8 cellular contexts compared by ENCODE assay signal in the genomic region with DNA sequence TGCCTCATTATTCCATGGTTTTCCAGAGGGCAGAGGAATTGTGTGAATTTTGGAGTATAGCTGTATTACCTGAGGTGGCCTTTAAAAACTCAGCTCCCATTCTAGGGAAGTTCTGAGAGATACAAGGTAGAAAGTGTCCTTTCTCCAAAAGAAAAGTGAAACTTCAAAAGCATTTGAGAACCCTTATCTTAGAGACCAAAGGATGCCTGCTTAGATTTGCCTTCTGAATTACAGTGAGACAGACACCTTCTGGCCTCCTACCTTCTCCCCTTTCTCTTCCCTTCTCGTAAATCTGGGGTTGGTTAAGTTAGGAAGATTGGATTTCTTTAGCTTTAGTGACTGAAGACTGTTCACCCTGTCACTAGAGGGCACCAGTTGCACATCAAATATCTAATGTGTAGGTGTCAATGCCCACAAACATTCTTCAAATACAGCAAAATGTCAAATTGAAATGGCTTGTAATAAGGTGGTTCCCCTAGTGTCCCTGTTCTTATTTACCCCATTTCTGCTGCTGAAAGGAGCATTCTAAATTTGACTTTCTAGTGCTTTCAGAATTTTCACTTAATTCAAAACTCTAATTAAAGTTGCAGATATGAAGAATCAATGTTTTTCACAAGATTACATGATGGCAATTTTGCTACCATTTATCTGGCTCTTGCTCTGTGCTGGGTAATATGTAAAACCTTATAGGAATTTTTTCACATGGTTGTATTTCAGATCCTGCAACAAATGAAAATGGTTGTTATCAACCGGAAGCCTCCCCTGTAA. TPM values are rescaled to one million over a fixed set of nuclear protein-coding genes. Genes with fewer than 3 reads are reported as not detected.
DNase-seq lines count a peak whose midpoint lies in the region; ATAC-seq and TF ChIP-seq lines count a peak whose summit lies in the region.

No MANE protein-coding gene starts in this region.

- H3K9ac ChIP-seq in DND-41 (ENCODE audit: low read depth, low read length), result no peak overlapping the region

- no peaks in the 10 kb centered on the region for H3K79me2 ChIP-seq in DND-41 (ENCODE audit: insufficient read depth, low read length)

- H2AFZ ChIP-seq in DND-41 (ENCODE audit: low read depth, low read length), result no peak overlapping the region

- intact Hi-C loops in prostate gland (cut with DNase I), result loop anchor here (1.0 to 10.0 kb wide), 3 partner anchors 181 to 637 kb away; partner anchors contain the start of gene SLC12A2

- no peak for TF ChIP-seq POLR2A in prostate gland (IDR thresholded peaks at IDR 0.05)
- no peak for TF ChIP-seq POLR2A in suprapubic skin (IDR thresholded peaks at IDR 0.05)

- peak; percentile 81 for TF ChIP-seq CTCF in DND-41 (IDR thresholded peaks at IDR 0.05; ENCODE audit: borderline replicate concordance, extremely low read depth, low read length, poor library complexity, severe bottlenecking)
- peak in 3 of 4 experiments; percentile 66 to 84 (median 79) for TF ChIP-seq CTCF in prostate gland (IDR thresholded peaks at IDR 0.05)
- peak in 1 of 2 donors; percentile 35 for TF ChIP-seq CTCF in suprapubic skin (IDR thresholded peaks at IDR 0.05)

- H3K36me3 ChIP-seq in DND-41 (ENCODE audit: insufficient read depth, low read length), result no peaks in the 10 kb centered on the region
- H3K36me3 ChIP-seq in prostate gland, result no peaks in the 10 kb centered on the region
- no peaks in the 10 kb centered on the region for H3K36me3 ChIP-seq in suprapubic skin

- H3K4me3 ChIP-seq in DND-41 (ENCODE audit: low read depth in 1 of 2, low read length in 2 of 2) (no peak overlapping the region), prostate gland (no peak overlapping the region), suprapubic skin (no peak overlapping the region)

- H3K27ac ChIP-seq in DND-41 (ENCODE audit: low read length) (no peak overlapping the region), prostate gland (no peak overlapping the region), suprapubic skin (no peak overlapping the region)

- no peaks in the 10 kb centered on the region for H3K27me3 ChIP-seq in DND-41 (ENCODE audit: insufficient read depth, low read length, poor library complexity)
- H3K27me3 ChIP-seq in prostate gland (replicated peaks; ENCODE audit: insufficient read depth), result no peaks in the 10 kb centered on the region
- H3K27me3 ChIP-seq in suprapubic skin, result peaks cover under 1% of the 10 kb centered on the region

- no peaks in the 10 kb centered on the region for H3K9me3 ChIP-seq in DND-41 (ENCODE audit: insufficient read depth, low read length, severe bottlenecking)
- H3K9me3 ChIP-seq in prostate gland, result no peaks in the 10 kb centered on the region
- H3K9me3 ChIP-seq in suprapubic skin, result no peaks in the 10 kb centered on the region

- H4K20me1 ChIP-seq in DND-41 (ENCODE audit: insufficient read depth, low read length), result no peaks in the 10 kb centered on the region

- no peak overlapping the region for H3K4me2 ChIP-seq in DND-41 (ENCODE audit: insufficient read depth, low read length)

- WGBS in prostate gland, result 52% methylated on average over 2 of the region's 2 CpGs
- WGBS in suprapubic skin, result 59% methylated on average over 2 of the region's 2 CpGs

- DNase-seq in DND-41 (peak; percentile 51), NCI-H82 treated with DMSO at 0.1 percent for 48 hours (lab: John Stamatoyannopoulos, UW; ENCODE audit: unreplicated experiment) (peak; percentile 71), activated T-cell treated with anti-CD3 and anti-CD28 coated beads for 4 hours (peak; percentile 37), globus pallidus (ENCODE audit: low spot score) (peak; percentile 63), prostate gland (ENCODE audit: low spot score) (peak; percentile 60), suprapubic skin (ENCODE audit: low spot score in 2 of 2) (no peak)

- no peaks in the 10 kb centered on the region for H3K4me1 ChIP-seq in DND-41 (ENCODE audit: insufficient read depth, low read length)
- H3K4me1 ChIP-seq in prostate gland (replicated peaks), result no peaks in the 10 kb centered on the region
- no peaks in the 10 kb centered on the region for H3K4me1 ChIP-seq in suprapubic skin

- ATAC-seq in DND-41 (ENCODE audit: insufficient read depth, low read depth) (peak; percentile 90), GM19467 (IDR thresholded peaks at IDR 0.05; ENCODE audit: unreplicated experiment) (peak; percentile 39), HG03521 (IDR thresholded peaks at IDR 0.05; ENCODE audit: unreplicated experiment) (peak; percentile 36)

- TF ChIP-seq EP300 in suprapubic skin (IDR thresholded peaks at IDR 0.05), result no peak

RNA-seq across cellular contexts. Expression of gene PRRC1, which starts 46.7 kb away (rescaled TPM):
- total RNA-seq in prostate gland (10 to 100 TPM; 37.0 to 44.0 TPM), suprapubic skin (10 to 100 TPM; 36.8 to 59.0 (median 45.0) TPM)

Comparison
In these comparisons a context has a peak if more than half of its experiments do, and no peak if none do; other contexts are left out.
1. ATAC-seq: peak in every context shown above with its lines; median percentile 90 in DND-41; 39 in GM19467; 36 in HG03521.
2. DNase-seq: peak in DND-41 (single experiment), NCI-H82 treated with DMSO at 0.1 percent for 48 hours (single experiment), activated T-cell treated with anti-CD3 and anti-CD28 coated beads for 4 hours (single experiment), globus pallidus (single experiment) and prostate gland (single experiment); none in suprapubic skin (0 of 2).